ENCODE assay signal across 21 cellular contexts in genomic region chr3:20990896-20991295, GRCh38.
DNase-seq lines count a peak whose midpoint lies in the region; ATAC-seq and TF ChIP-seq lines count a peak whose summit lies in the region.
"Had no signal": no experiment of that assay in that cellular context is flagged by ENCODE, and none has a peak within 500 bp of the region (broad histone marks: within the 10 kb centered on the region; RNA-seq: fewer than 3 reads in every experiment).

No MANE protein-coding gene starts in this region.

- H3K36me3 ChIP-seq in HUES64 (ENCODE audit: insufficient read depth, low read length) (no peaks in the 10 kb centered on the region), ectodermal cell (ENCODE audit: control insufficient read depth, insufficient read depth, low read length) (no peaks in the 10 kb centered on the region), tibial nerve (no peaks in the 10 kb centered on the region)
- H3K36me3 ChIP-seq: MG63 had no signal

- in situ Hi-C loops in Caki2 (cut with HindIII; ENCODE audit: low pct_unique_long_range_greater_than_20kb, low sequenced_read_pairs): no loop called here

- 7% methylated on average over 1 of the region's 1 CpG for WGBS in HUES64
- 0 to 3% methylated on average over 1 of the region's 1 CpG for WGBS in ectodermal cell, 2 experiments
- WGBS in tibial nerve, 2 donors: 47 to 61% methylated on average over 1 of the region's 1 CpG

- no peak overlapping the region for H3K4me3 Mint-ChIP-seq in neural crest cell
- no peak overlapping the region for H3K4me3 Mint-ChIP-seq in stimulated activated naive B cell treated with anti-CD40 and anti-IgM and Interleukin-4, amounts not matched to agents 10 μg/mL and 1 μg/mL and 100 μg/mL, for 72 hours
- H3K4me3 Mint-ChIP-seq: CD4-positive, CD25-positive, alpha-beta regulatory T cell had no signal

- H3K4me1 ChIP-seq in HUES64 (ENCODE audit: insufficient read depth, low read length): peaks cover 31% of the 10 kb centered on the region
- H3K4me1 ChIP-seq in ectodermal cell (ENCODE audit: control insufficient read depth, insufficient read depth, low read length): peaks cover 5% of the 10 kb centered on the region
- H3K4me1 ChIP-seq in tibial nerve: no peaks in the 10 kb centered on the region

- no peaks in the 10 kb centered on the region for H3K36me3 Mint-ChIP-seq in neural crest cell (ENCODE audit: low read depth)
- no peaks in the 10 kb centered on the region for H3K36me3 Mint-ChIP-seq in stimulated activated naive B cell treated with anti-CD40 and anti-IgM and Interleukin-4, amounts not matched to agents 10 μg/mL and 1 μg/mL and 100 μg/mL, for 72 hours
- H3K36me3 Mint-ChIP-seq: CD4-positive, CD25-positive, alpha-beta regulatory T cell had no signal

- peak overlapping the region; percentile 26; the same call in 1 of the 2 replicates for H3K9ac ChIP-seq in HUES64 (ENCODE audit: low read depth, low read length)

- no peaks in the 10 kb centered on the region for H3K9me3 Mint-ChIP-seq in neural crest cell
- peaks cover 2 to 9% of the 10 kb centered on the region in 2 donors for H3K9me3 Mint-ChIP-seq in stimulated activated naive B cell treated with anti-CD40 and anti-IgM and Interleukin-4, amounts not matched to agents 10 μg/mL and 1 μg/mL and 100 μg/mL, for 72 hours

- no peak for ATAC-seq in HG02981 (IDR thresholded peaks at IDR 0.05; ENCODE audit: unreplicated experiment)
- ATAC-seq in stimulated activated naive B cell treated with anti-CD40 and anti-IgM and Interleukin-4, amounts not matched to agents 10 μg/mL and 1 μg/mL and 100 μg/mL, for 72 hours (replicated peaks): no peak
- ATAC-seq: HCT116, Panc1 had no signal

- peak; percentile 68 for DNase-seq in Caki2 (ENCODE audit: low read depth)
- no peak for DNase-seq in neural crest cell (ENCODE audit: low read depth, low spot score)
- DNase-seq in tibial nerve (ENCODE audit: low spot score in 2 of 2): no peak
- no peak for DNase-seq in islet precursor cell
- DNase-seq in stimulated activated naive B cell treated with anti-CD40 and anti-IgM and Interleukin-4, amounts not matched to agents 10 μg/mL and 1 μg/mL and 100 μg/mL, for 72 hours: no peak
- DNase-seq: CD4-positive, CD25-positive, alpha-beta regulatory T cell; KBM-7; MG63; NCI-H1694; NCI-H2029 treated with DMSO at 0.1 percent for 48 hours; NCI-H226; NCI-H510A; NCI-H69; SHP77 treated with DMSO at 0.1 percent for 48 hours had no signal

- H3K27me3 ChIP-seq in HUES64 (ENCODE audit: insufficient read depth, low read length) (no peaks in the 10 kb centered on the region), ectodermal cell (ENCODE audit: control insufficient read depth, insufficient read depth, low read length, poor library complexity, severe bottlenecking) (no peaks in the 10 kb centered on the region), tibial nerve (no peaks in the 10 kb centered on the region)
- H3K27me3 ChIP-seq: MG63 had no signal

- peaks cover 11% of the 10 kb centered on the region for H3K4me1 Mint-ChIP-seq in neural crest cell
- no peaks in the 10 kb centered on the region for H3K4me1 Mint-ChIP-seq in stimulated activated naive B cell treated with anti-CD40 and anti-IgM and Interleukin-4, amounts not matched to agents 10 μg/mL and 1 μg/mL and 100 μg/mL, for 72 hours
- H3K4me1 Mint-ChIP-seq: CD4-positive, CD25-positive, alpha-beta regulatory T cell had no signal

- no peak for TF ChIP-seq EP300 in tibial nerve (IDR thresholded peaks at IDR 0.05)

- no peaks in the 10 kb centered on the region for H3K27me3 Mint-ChIP-seq in neural crest cell (ENCODE audit: low read depth)
- H3K27me3 Mint-ChIP-seq in stimulated activated naive B cell treated with anti-CD40 and anti-IgM and Interleukin-4, amounts not matched to agents 10 μg/mL and 1 μg/mL and 100 μg/mL, for 72 hours: no peaks in the 10 kb centered on the region
- H3K27me3 Mint-ChIP-seq: CD4-positive, CD25-positive, alpha-beta regulatory T cell had no signal

- TF ChIP-seq CTCF in neural crest cell (conservative IDR thresholded peaks at IDR 0.05) (no peak), tibial nerve (IDR thresholded peaks at IDR 0.05) (no peak)

- peak overlapping the region; percentile 35 for H3K27ac Mint-ChIP-seq in neural crest cell (ENCODE audit: unreplicated experiment)
- H3K27ac Mint-ChIP-seq in stimulated activated naive B cell treated with anti-CD40 and anti-IgM and Interleukin-4, amounts not matched to agents 10 μg/mL and 1 μg/mL and 100 μg/mL, for 72 hours: no peak overlapping the region
- H3K27ac Mint-ChIP-seq: CD4-positive, CD25-positive, alpha-beta regulatory T cell had no signal

- TF ChIP-seq POLR2A in tibial nerve (IDR thresholded peaks at IDR 0.05): no peak

- H3K27ac ChIP-seq in HUES64 (ENCODE audit: low read depth, low read length) (peak overlapping the region; percentile 76), ectodermal cell (ENCODE audit: insufficient read depth, low read depth, low read length, poor library complexity, severe bottlenecking) (peak overlapping the region; percentile 0), tibial nerve (no peak overlapping the region)
- H3K27ac ChIP-seq: 22Rv1, RWPE1 had no signal

- H3K9me3 ChIP-seq in HUES64 (ENCODE audit: insufficient read depth, low read depth, low read length) (no peaks in the 10 kb centered on the region), ectodermal cell (ENCODE audit: control insufficient read depth, low read length) (no peaks in the 10 kb centered on the region), tibial nerve (no peaks in the 10 kb centered on the region)
- H3K9me3 ChIP-seq: MG63 had no signal

- H3K4me3 ChIP-seq in HUES64 (ENCODE audit: low read length) (no peak overlapping the region), ectodermal cell (ENCODE audit: insufficient read depth, low read depth, low read length) (no peak overlapping the region), tibial nerve (no peak overlapping the region)
- H3K4me3 ChIP-seq: MG63 had no signal

Comparison
In these comparisons a context has a peak if more than half of its experiments do, and no peak if none do; other contexts are left out.
1. H3K27ac ChIP-seq: peak in HUES64 (single experiment) and ectodermal cell (single experiment); none in tibial nerve (0 of 4).